In genomic region chr7:101628522-101628921, GRCh38 we compare ENCODE assay signal across 24 cellular contexts. TPM values are rescaled to one million over a fixed set of nuclear protein-coding genes. Genes with fewer than 3 reads are reported as not detected.
DNase-seq lines count a peak whose midpoint lies in the region; TF ChIP-seq lines count a peak whose summit lies in the region.
"Had no signal": no experiment of that assay in that cellular context is flagged by ENCODE, and none has a peak within 500 bp of the region (broad histone marks: within the 10 kb centered on the region; RNA-seq: fewer than 3 reads in every experiment).

No MANE protein-coding gene starts in this region.

- H3K79me2 ChIP-seq in hepatocyte = no peaks in the 10 kb centered on the region

- DNase-seq in DMS 273 (lab: John Stamatoyannopoulos, UW; ENCODE audit: unreplicated experiment) = peak; percentile 55
- DNase-seq in RWPE1 (ENCODE audit: low spot score) = no peak
- no peak for DNase-seq in hepatocyte (ENCODE audit: low spot score)
- DNase-seq in skeletal muscle cell (ENCODE audit: low read depth) = peak; percentile 60
- no peak for DNase-seq in brain microvascular endothelial cell
- no peak for DNase-seq in NCI-H2029 treated with DMSO at 0.1 percent for 48 hours (lab: John Stamatoyannopoulos, UW)
- no peak for DNase-seq in COLO668 (lab: John Stamatoyannopoulos, UW; ENCODE audit: unreplicated experiment)
- DNase-seq in DMS79 treated with DMSO at 0.1 percent for 48 hours (lab: John Stamatoyannopoulos, UW) = no peak
- DNase-seq: BE2C; Calu3; CD4-positive, alpha-beta T cell; DMS79; HFFc6; KG1; NCI-H1417 treated with DMSO at 0.1 percent for 48 hours; NCI-H187 treated with DMSO at 0.1 percent for 48 hours; NCI-H226; NCI-H526 treated with DMSO at 0.1 percent for 48 hours; NK-92 treated with Interleukin-12 subunit alpha and Interleukin-12 subunit beta, amount 100 ng/mL, for 24 hours; Peyer's patch had no signal

- no peaks in the 10 kb centered on the region for H4K20me1 ChIP-seq in hepatocyte (ENCODE audit: insufficient read depth, poor library complexity, severe bottlenecking)

- WGBS in hepatocyte (ENCODE audit: low lambda C conversion rate, missing lambda C conversion rate) = 79% methylated on average over 6 of the region's 6 CpGs

- CTCF ChIA-PET in RWPE1 (lab: Yijun Ruan, JAX) = interaction anchor here (0.6 kb wide), 1 partner anchor 608 kb away, joined by 3 read pairs; no protein-coding TSS in a partner anchor

- no peaks in the 10 kb centered on the region for H3K9me3 ChIP-seq in hepatocyte (ENCODE audit: low read depth)
- H3K9me3 ChIP-seq: BE2C, Peyer's patch had no signal

- H3K27ac ChIP-seq in RWPE1 (peak overlapping the region; percentile 98), hepatocyte (peak overlapping the region; percentile 70), brain microvascular endothelial cell (no peak overlapping the region)
- H3K27ac ChIP-seq: Peyer's patch, SK-N-MC had no signal

- H3K4me3 ChIP-seq in hepatocyte = no peak overlapping the region
- H3K4me3 ChIP-seq in skeletal muscle cell (ENCODE audit: low read depth, low read length) = no peak overlapping the region
- no peak overlapping the region for H3K4me3 ChIP-seq in brain microvascular endothelial cell (ENCODE audit: low read depth, low read length)
- H3K4me3 ChIP-seq: Peyer's patch, SK-N-MC had no signal

- H2AFZ ChIP-seq in hepatocyte = no peak overlapping the region

- POLR2A ChIA-PET in RWPE1 (lab: Yijun Ruan, JAX; ENCODE audit: low non-redundant PET) = no interaction called here

- H3K4me2 ChIP-seq in hepatocyte = no peak overlapping the region

- in situ Hi-C loops in brain microvascular endothelial cell (cut with HindIII; ENCODE audit: low pct_ligation_motif_present, low sequenced_read_pairs) = no loop called here

- no peaks in the 10 kb centered on the region for H3K9me2 ChIP-seq in hepatocyte (replicated peaks; ENCODE audit: insufficient read depth)

- TF ChIP-seq CTCF in RWPE1 (conservative IDR thresholded peaks at IDR 0.05; ENCODE audit: low read depth) = no peak
- TF ChIP-seq CTCF in hepatocyte (IDR thresholded peaks at IDR 0.05; ENCODE audit: poor library complexity) = no peak
- TF ChIP-seq CTCF in brain microvascular endothelial cell (IDR thresholded peaks at IDR 0.05; ENCODE audit: low read depth, low read length, missing control alignments) = no peak

- H3K4me1 ChIP-seq in hepatocyte (ENCODE audit: insufficient read depth) = peaks cover 28% of the 10 kb centered on the region
- H3K4me1 ChIP-seq: BE2C, Peyer's patch had no signal

- H3K36me3 ChIP-seq in hepatocyte (replicated peaks; ENCODE audit: insufficient read depth, low read depth) (no peaks in the 10 kb centered on the region), brain microvascular endothelial cell (replicated peaks) (no peaks in the 10 kb centered on the region)
- H3K36me3 ChIP-seq: BE2C, Peyer's patch had no signal

- H3K27me3 ChIP-seq in hepatocyte (no peaks in the 10 kb centered on the region), brain microvascular endothelial cell (replicated peaks) (peaks cover 5% of the 10 kb centered on the region)
- H3K27me3 ChIP-seq: Peyer's patch had no signal

RNA-seq across cellular contexts. Expression of gene MYL10, which starts 0.6 kb away (rescaled TPM):
- 0.23 and 0.60 TPM in 2 replicates for total RNA-seq in hepatocyte
- 1.2 and 2.1 TPM in 2 replicates for polyA plus RNA-seq in hepatocyte
- total RNA-seq: Calu3; CD4-positive, alpha-beta T cell; HFFc6; HT-29; M059J; Peyer's patch; Right ventricle myocardium inferior had no signal

Comparison
In these comparisons a context has a peak if more than half of its experiments do, and no peak if none do; other contexts are left out.
1. DNase-seq: peak in DMS 273 (single experiment) and skeletal muscle cell (single experiment); none in RWPE1 (single experiment), hepatocyte (single experiment), brain microvascular endothelial cell (single experiment), NCI-H2029 treated with DMSO at 0.1 percent for 48 hours (single experiment), COLO668 (single experiment) and DMS79 treated with DMSO at 0.1 percent for 48 hours (single experiment).